8 cellular contexts compared by ENCODE assay signal in genomic region chr4:15003891-15004700, GRCh38. TPM values are rescaled to one million over a fixed set of nuclear protein-coding genes. Genes with fewer than 3 reads are reported as not detected.
DNase-seq lines count a peak whose midpoint lies in the region; ATAC-seq lines count a peak whose summit lies in the region.

No MANE protein-coding gene starts in this region.

- peak overlapping the region; percentile 94 for H3K56ac ChIP-seq in mesendoderm (ENCODE audit: low read length)

- H3K4me1 ChIP-seq in HUES6 (ENCODE audit: control insufficient read depth, insufficient read depth, low read length) (peaks cover 34% of the 10 kb centered on the region), ectodermal cell (ENCODE audit: control insufficient read depth, insufficient read depth, low read length) (peaks cover 4% of the 10 kb centered on the region), mesendoderm (ENCODE audit: control insufficient read depth, low read depth, low read length) (peaks cover 2% of the 10 kb centered on the region)

- 0% methylated on average over 106 of the region's 106 CpGs for WGBS in ectodermal cell, 2 experiments
- WGBS in mesendoderm (ENCODE audit: extremely low coverage, insufficient coverage, low lambda C conversion rate), result no CpG with 5 or more reads among the region's 106 CpGs

- H3K79me2 ChIP-seq in mesendoderm (ENCODE audit: control insufficient read depth, insufficient read depth, low read length), result no peaks in the 10 kb centered on the region

- H3K9me3 Mint-ChIP-seq in activated CD4-positive, alpha-beta memory T cell treated with anti-CD3 and anti-CD28 coated beads for 36 hours, result no peaks in the 10 kb centered on the region

- H3K36me3 ChIP-seq in HUES6 (ENCODE audit: control insufficient read depth, insufficient read depth, low read length) (no peaks in the 10 kb centered on the region; the same call in 1 of the 2 replicates), ectodermal cell (ENCODE audit: control insufficient read depth, insufficient read depth, low read length) (no peaks in the 10 kb centered on the region), mesendoderm (ENCODE audit: control insufficient read depth, insufficient read depth, low read length) (no peaks in the 10 kb centered on the region)

- H3K79me1 ChIP-seq in mesendoderm (ENCODE audit: low read length), result no peaks in the 10 kb centered on the region

- H3K27ac Mint-ChIP-seq in activated CD4-positive, alpha-beta memory T cell treated with anti-CD3 and anti-CD28 coated beads for 36 hours, result peak overlapping the region; percentile 87

- no peaks in the 10 kb centered on the region for H3K27me3 Mint-ChIP-seq in activated CD4-positive, alpha-beta memory T cell treated with anti-CD3 and anti-CD28 coated beads for 36 hours

- H3K27me3 ChIP-seq in HUES6 (ENCODE audit: control insufficient read depth, insufficient read depth, low read length) (peaks cover 15% of the 10 kb centered on the region), ectodermal cell (ENCODE audit: control insufficient read depth, insufficient read depth, low read length, poor library complexity, severe bottlenecking) (peaks cover 29% of the 10 kb centered on the region), mesendoderm (ENCODE audit: insufficient read depth, low read length, poor library complexity) (no peaks in the 10 kb centered on the region)

- no peak overlapping the region for H2AK5ac ChIP-seq in mesendoderm (ENCODE audit: low read length)

- POLR2A ChIA-PET in activated CD4-positive, alpha-beta memory T cell treated with anti-CD3 and anti-CD28 coated beads for 36 hours (lab: Charles Lee), result interaction anchor here (0.6 to 1.2 kb wide), 4 partner anchors 9 to 652 kb away, joined by 3 to 5 read pairs (median 4); no protein-coding TSS in a partner anchor

- H2BK15ac ChIP-seq in mesendoderm (replicated peaks; ENCODE audit: low read depth), result no peak overlapping the region

- H3K27ac ChIP-seq in HUES6 (ENCODE audit: low read depth, low read length) (no peak overlapping the region; the same call in 1 of the 2 replicates), ectodermal cell (ENCODE audit: insufficient read depth, low read depth, low read length, poor library complexity, severe bottlenecking) (no peak overlapping the region), mesendoderm (ENCODE audit: low read depth, low read length) (peak overlapping the region; percentile 95)

- no peak overlapping the region for H2BK5ac ChIP-seq in mesendoderm (ENCODE audit: low read length)

- peaks cover 23% of the 10 kb centered on the region for H3K4me1 Mint-ChIP-seq in activated CD4-positive, alpha-beta memory T cell treated with anti-CD3 and anti-CD28 coated beads for 36 hours (ENCODE audit: low read depth)

- H3K4me3 Mint-ChIP-seq in activated CD4-positive, alpha-beta memory T cell treated with anti-CD3 and anti-CD28 coated beads for 36 hours, result peak overlapping the region; percentile 90

- H4K5ac ChIP-seq in mesendoderm (ENCODE audit: low read length), result no peak overlapping the region

- peak overlapping the region; percentile 68 for H3K18ac ChIP-seq in mesendoderm (ENCODE audit: low read length)

- no peak overlapping the region for H3K23ac ChIP-seq in mesendoderm (ENCODE audit: low read length)

- H3K4me3 ChIP-seq in HUES6 (ENCODE audit: low read depth, low read length) (peak overlapping the region; percentile 100), ectodermal cell (ENCODE audit: insufficient read depth, low read depth, low read length) (peak overlapping the region; percentile 75), mesendoderm (ENCODE audit: low read length) (peak overlapping the region; percentile 64)

- H4K8ac ChIP-seq in mesendoderm (ENCODE audit: low read depth, low read length), result no peak overlapping the region

- H3K36me3 Mint-ChIP-seq in activated CD4-positive, alpha-beta memory T cell treated with anti-CD3 and anti-CD28 coated beads for 36 hours, result peaks cover 13% of the 10 kb centered on the region

- peak overlapping the region; percentile 49 for H2BK120ac ChIP-seq in mesendoderm (ENCODE audit: low read depth, low read length)

- no peak overlapping the region for H3K4ac ChIP-seq in mesendoderm (ENCODE audit: low read depth, low read length)

- H3K9ac ChIP-seq in HUES6 (ENCODE audit: low read length) (peak overlapping the region; percentile 57), mesendoderm (ENCODE audit: low read length) (peak overlapping the region; percentile 76)

- no peaks in the 10 kb centered on the region for H3K9me3 ChIP-seq in HUES6 (ENCODE audit: control insufficient read depth, insufficient read depth, low read depth, low read length)
- H3K9me3 ChIP-seq in ectodermal cell (ENCODE audit: control insufficient read depth, low read length), result no peaks in the 10 kb centered on the region

- CTCF ChIA-PET in activated CD4-positive, alpha-beta memory T cell treated with anti-CD3 and anti-CD28 coated beads for 36 hours (lab: Charles Lee), result interaction anchor here (1.1 to 1.6 kb wide), 2 partner anchors 83 to 178 kb away, joined by 3 read pairs; no protein-coding TSS in a partner anchor

- intact Hi-C loops in activated CD4-positive, alpha-beta memory T cell treated with anti-CD3 and anti-CD28 coated beads for 36 hours (cut with micrococcal nuclease), result loop anchor here (2.0 to 10.0 kb wide), 9 partner anchors 79 to 1522 kb away; partner anchors contain the start of genes BOD1L1 and RAB28

- H3K4me2 ChIP-seq in mesendoderm (ENCODE audit: low read length), result peak overlapping the region; percentile 53

- DNase-seq in activated CD4-positive, alpha-beta memory T cell treated with anti-CD3 and anti-CD28 coated beads for 36 hours, result peak; percentile 60
- DNase-seq in mesendoderm (peak; percentile 64), kidney glomerular epithelial cell (lab: John Stamatoyannopoulos, UW) (no peak), OCI-M2 (lab: John Stamatoyannopoulos, UW; ENCODE audit: unreplicated experiment) (no peak)
- peak; percentile 26 for DNase-seq in stimulated activated CD8-positive, alpha-beta memory T cell treated with anti-CD3 and anti-CD28 coated beads, Interleukin-15, amount 100 ng/mL, for 24 hours (ENCODE audit: low read depth)

- peak; percentile 7 for ATAC-seq in GM18909 (IDR thresholded peaks at IDR 0.05; ENCODE audit: poor library complexity, unreplicated experiment)

RNA-seq across cellular contexts. Expression of gene CPEB2, which starts 1.8 kb away (rescaled TPM):
- 1 to 10 TPM; 9.5 to 9.8 TPM for total RNA-seq in activated CD4-positive, alpha-beta memory T cell treated with anti-CD3 and anti-CD28 coated beads for 36 hours
- 3.2 TPM for polyA plus RNA-seq in ectodermal cell (2013, experiment 1 of 4)
- 5.6 TPM for polyA plus RNA-seq in ectodermal cell (2013, experiment 2 of 4)
- 5.3 TPM for polyA plus RNA-seq in ectodermal cell (2013, experiment 3 of 4)
- polyA plus RNA-seq in ectodermal cell (2013, experiment 4 of 4), result 4.6 TPM
- polyA plus RNA-seq in mesendoderm (2013, experiment 1 of 2), result 1.2 TPM
- 1.2 TPM for polyA plus RNA-seq in mesendoderm (2013, experiment 2 of 2)

Comparison
In these comparisons a context has a peak if more than half of its experiments do, and no peak if none do; other contexts are left out.
1. DNase-seq: peak in activated CD4-positive, alpha-beta memory T cell treated with anti-CD3 and anti-CD28 coated beads for 36 hours (single experiment), mesendoderm (single experiment) and stimulated activated CD8-positive, alpha-beta memory T cell treated with anti-CD3 and anti-CD28 coated beads, Interleukin-15, amount 100 ng/mL, for 24 hours (single experiment); none in kidney glomerular epithelial cell (single experiment) and OCI-M2 (single experiment).
2. Peak in every context shown above with its lines, with median percentiles within 50 percentile points of each other: H3K4me3 ChIP-seq.